In genomic region chr17:16443390-16444257, GRCh38 we compare ENCODE assay signal across 1 cellular context.
TF ChIP-seq lines count a peak whose summit lies in the region.

No MANE protein-coding gene starts in this region.

TF ChIP-seq in K562, 482 proteins besides CTCF, POLR2A, EP300 and RAD21:
- no peak for TF ChIP-seq CBX1 (IDR thresholded peaks at IDR 0.05; ENCODE audit: low read depth)
- peak; percentile 92 for TF ChIP-seq RBM22 (IDR thresholded peaks at IDR 0.05; ENCODE audit: low read depth, low read length, poor library complexity, severe bottlenecking)
- TF ChIP-seq ZNF224 (CRISPR knock-in tag; IDR thresholded peaks at IDR 0.05) = no peak
- peak; percentile 80 for TF ChIP-seq RBFOX2 (IDR thresholded peaks at IDR 0.05; ENCODE audit: low read depth, low read length)
- peak; percentile 70 for TF ChIP-seq EWSR1 (IDR thresholded peaks at IDR 0.05; ENCODE audit: borderline replicate concordance, low read depth, partially characterized antibody)
- 0 out of 2 replicates have a peak, but pooled peaks have one; percentile 42 for TF ChIP-seq HNRNPL (IDR thresholded peaks at IDR 0.05; ENCODE audit: low read depth, low read length)
- TF ChIP-seq ILK (tag; IDR thresholded peaks at IDR 0.05; ENCODE audit: borderline replicate concordance, low read depth) = no peak
- peak; percentile 25; the same call in 1 of the 2 replicates for TF ChIP-seq POLR2AphosphoS2 (IDR thresholded peaks at IDR 0.05; ENCODE audit: low read length)
- peak; percentile 11; the same call in 1 of the 2 replicates for TF ChIP-seq PML (IDR thresholded peaks at IDR 0.05; ENCODE audit: low read length)
- TF ChIP-seq RBM39 (optimal IDR thresholded peaks at IDR 0.05; ENCODE audit: low read depth, low read length) = peak; percentile 68
- TF ChIP-seq NBN (IDR thresholded peaks at IDR 0.05; ENCODE audit: low read depth) = no peak
- no peak for TF ChIP-seq ZNF436 (CRISPR knock-in tag; IDR thresholded peaks at IDR 0.05)
- peak; percentile 90 for TF ChIP-seq POLR2G (IDR thresholded peaks at IDR 0.05; ENCODE audit: low read depth, low read length)
- peak; percentile 21 for TF ChIP-seq POLR2B (IDR thresholded peaks at IDR 0.05; ENCODE audit: low read depth, partially characterized antibody)
- TF ChIP-seq FIP1L1 (IDR thresholded peaks at IDR 0.05; ENCODE audit: low read depth, low read length, poor library complexity, severe bottlenecking) = peak; percentile 65
- TF ChIP-seq SP1 (CRISPR knock-in tag; IDR thresholded peaks at IDR 0.05) = no peak
- peak; percentile 71 for TF ChIP-seq SUPT5H (IDR thresholded peaks at IDR 0.05)
- peak; percentile 25 for TF ChIP-seq SIRT6 (IDR thresholded peaks at IDR 0.05; ENCODE audit: low read depth, low read length)
- peak; percentile 21 for TF ChIP-seq KDM5B (IDR thresholded peaks at IDR 0.05; ENCODE audit: insufficient replicate concordance, low read depth, low read length)
- 0 out of 2 replicates have a peak, but pooled peaks have one; percentile 70 for TF ChIP-seq PTBP1 (IDR thresholded peaks at IDR 0.05; ENCODE audit: low read depth, low read length)
